24 cellular contexts compared by ENCODE assay signal in the genomic region with DNA sequence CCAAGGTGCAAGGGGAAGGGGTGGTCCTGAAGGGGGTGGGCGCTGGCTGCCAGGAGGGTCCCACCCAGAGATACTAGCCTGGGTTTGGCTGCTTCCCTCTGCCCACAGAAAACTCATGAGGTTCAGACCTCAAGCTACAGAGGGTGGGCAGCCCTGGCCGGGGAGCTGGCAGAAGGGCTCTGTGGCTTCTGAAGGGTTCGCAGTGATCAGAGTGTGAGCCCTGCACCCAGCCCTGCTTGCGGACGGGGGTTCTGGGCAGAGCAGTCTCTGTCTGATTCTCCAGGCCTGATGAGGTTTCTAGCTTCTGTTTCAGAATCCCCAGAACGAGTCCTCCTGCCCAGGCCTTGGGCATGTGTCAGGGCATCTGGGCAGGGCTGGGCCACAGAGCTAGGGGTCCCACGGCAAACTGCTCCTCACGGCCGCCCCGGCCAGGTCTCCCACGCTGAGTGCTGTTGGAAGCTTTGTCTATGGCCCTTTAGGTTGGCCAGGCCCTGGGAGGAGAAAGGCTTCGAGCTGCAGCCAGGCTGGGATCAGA. TPM values are rescaled to one million over a fixed set of nuclear protein-coding genes. Genes with fewer than 3 reads are reported as not detected.
"Had no signal": no experiment of that assay in that cellular context is flagged by ENCODE, and none has a peak within 500 bp of the region (broad histone marks: within the 10 kb centered on the region; RNA-seq: fewer than 3 reads in every experiment).

No MANE protein-coding gene starts in this region.

- H3K4me1 ChIP-seq: colonic mucosa, gastrocnemius medialis had no signal

- H3K27ac Mint-ChIP-seq: activated B cell treated with CpG ODN at 0.5 μM for 24 hours; activated CD4-positive, alpha-beta T cell treated with anti-CD3 and anti-CD28 coated beads for 36 hours; activated naive CD4-positive, alpha-beta T cell treated with anti-CD3 and anti-CD28 coated beads for 36 hours; activated naive CD8-positive, alpha-beta T cell treated with anti-CD3 and anti-CD28 coated beads, Interleukin-2, amount 10 ng/mL, durations not matched to agents 7 days and 5 days; activated T-cell treated with anti-CD3 and anti-CD28 coated beads, Interleukin-2, amount 50 U/mL, for 72 hours; endodermal cell; memory B cell; nephron; T-helper 17 cell had no signal

- ATAC-seq: activated CD4-positive, alpha-beta T cell treated with anti-CD3 and anti-CD28 coated beads for 36 hours; activated T-cell treated with anti-CD3 and anti-CD28 coated beads, Interleukin-2, amount 50 U/mL, for 72 hours; gastrocnemius medialis; left ventricle myocardium superior; T-helper 17 cell had no signal

- H3K27ac ChIP-seq: breast epithelium, colonic mucosa, esophagus squamous epithelium, gastrocnemius medialis, spleen, thoracic aorta, upper lobe of left lung had no signal

- H3K4me1 Mint-ChIP-seq: activated B cell treated with CpG ODN at 0.5 μM for 24 hours, endodermal cell, memory B cell had no signal

- H3K4me3 ChIP-seq: breast epithelium, colonic mucosa, esophagus squamous epithelium, gastrocnemius medialis, spleen, thoracic aorta, upper lobe of left lung had no signal

- DNase-seq: activated B cell treated with CpG ODN at 0.5 μM for 24 hours; activated CD4-positive, alpha-beta T cell treated with anti-CD3 and anti-CD28 coated beads, Interleukin-2, amount 50 U/mL, for 4 hours; activated CD8-positive, alpha-beta memory T cell treated with anti-CD3 and anti-CD28 coated beads, Interleukin-2, amount 50 U/mL, for 48 hours; activated effector memory CD4-positive, alpha-beta T cell treated with Interleukin-2 at 50 U/mL for 16 hours; activated naive CD4-positive, alpha-beta T cell treated with anti-CD3 and anti-CD28 coated beads for 36 hours; activated naive CD8-positive, alpha-beta T cell treated with anti-CD3 and anti-CD28 coated beads, Interleukin-2, amount 10 ng/mL, durations not matched to agents 7 days and 5 days; activated T-cell treated with anti-CD3 and anti-CD28 coated beads, Interleukin-2, amount 50 U/mL, for 72 hours; amniotic stem cell; esophagus squamous epithelium; gastrocnemius medialis; hypothalamus; left ventricle myocardium superior; stimulated activated CD4-positive, alpha-beta T cell treated with anti-CD3 and anti-CD28 coated beads, Interleukin-4, amount 100 ng/mL, for 1 hour; stimulated activated naive CD4-positive, alpha-beta T cell treated with Interleukin-2 at 50 U/mL for 16 hours had no signal

- H3K9me3 ChIP-seq: colonic mucosa had no signal

- H3K36me3 ChIP-seq: breast epithelium, colonic mucosa, esophagus squamous epithelium, gastrocnemius medialis, spleen, thoracic aorta, upper lobe of left lung had no signal

- H3K4me3 Mint-ChIP-seq: activated B cell treated with CpG ODN at 0.5 μM for 24 hours; activated CD4-positive, alpha-beta T cell treated with anti-CD3 and anti-CD28 coated beads for 36 hours; activated naive CD4-positive, alpha-beta T cell treated with anti-CD3 and anti-CD28 coated beads for 36 hours; activated naive CD8-positive, alpha-beta T cell treated with anti-CD3 and anti-CD28 coated beads, Interleukin-2, amount 10 ng/mL, durations not matched to agents 7 days and 5 days; activated T-cell treated with anti-CD3 and anti-CD28 coated beads, Interleukin-2, amount 50 U/mL, for 72 hours; endodermal cell; memory B cell; nephron; T-helper 17 cell had no signal

RNA-seq across cellular contexts. Expression of a gene that starts 0.7 kb away (rescaled TPM):
- total RNA-seq: activated B cell treated with CpG ODN at 0.5 μM for 24 hours, gastrocnemius medialis, left ventricle myocardium superior, thoracic aorta had no signal
